ENCODE assay signal across 9 cellular contexts in genomic region chr13:44574466-44574855, GRCh38. TPM values are rescaled to one million over a fixed set of nuclear protein-coding genes. Genes with fewer than 3 reads are reported as not detected.
DNase-seq lines count a peak whose midpoint lies in the region; ATAC-seq lines count a peak whose summit lies in the region.
"Had no signal": no experiment of that assay in that cellular context is flagged by ENCODE, and none has a peak within 500 bp of the region (broad histone marks: within the 10 kb centered on the region; RNA-seq: fewer than 3 reads in every experiment).

No MANE protein-coding gene starts in this region.

- H3K9me3 Mint-ChIP-seq in activated naive CD4-positive, alpha-beta T cell treated with anti-CD3 and anti-CD28 coated beads for 36 hours, result no peaks in the 10 kb centered on the region
- no peaks in the 10 kb centered on the region for H3K9me3 Mint-ChIP-seq in activated T-helper 17 cell treated with anti-CD3 and anti-CD28 coated beads, Interleukin-2, amount 50 U/mL, for 72 hours
- no peaks in the 10 kb centered on the region for H3K9me3 Mint-ChIP-seq in stimulated activated naive B cell treated with anti-CD40 and anti-IgM and Interleukin-4, amounts not matched to agents 10 μg/mL and 1 μg/mL and 100 μg/mL, for 72 hours

- H3K4me3 ChIP-seq in iPS-18c (ENCODE audit: insufficient read depth, low read depth, low read length) (peak overlapping the region; percentile 20), stomach smooth muscle (ENCODE audit: low read length in 2 of 2) (peak overlapping the region; percentile 85 to 88)

- H3K4me1 ChIP-seq in stomach smooth muscle (ENCODE audit: control insufficient read depth, insufficient read depth, low read length), result peaks cover 32% of the 10 kb centered on the region

- CTCF ChIA-PET in activated naive CD4-positive, alpha-beta T cell treated with anti-CD3 and anti-CD28 coated beads for 36 hours (lab: Charles Lee), result interaction anchor here (0.6 to 2.1 kb wide), 3 partner anchors 37 to 1059 kb away, joined by 3 to 5 read pairs (median 3); no protein-coding TSS in a partner anchor

- H3K27me3 ChIP-seq in stomach smooth muscle (ENCODE audit: control insufficient read depth in 1 of 2, insufficient read depth in 2 of 2, low read length in 2 of 2), result no peaks in the 10 kb centered on the region

- no peak for ATAC-seq in activated T-helper 17 cell treated with anti-CD3 and anti-CD28 coated beads, Interleukin-2, amount 50 U/mL, for 72 hours (replicated peaks)
- no peak for ATAC-seq in stimulated activated naive B cell treated with anti-CD40 and anti-IgM and Interleukin-4, amounts not matched to agents 10 μg/mL and 1 μg/mL and 100 μg/mL, for 72 hours (replicated peaks)
- no peak for ATAC-seq in HG03520 (IDR thresholded peaks at IDR 0.05; ENCODE audit: unreplicated experiment)

- DNase-seq in activated naive CD4-positive, alpha-beta T cell treated with Interleukin-2 at 50 U/mL for 16 hours, result peak; percentile 10
- no peak for DNase-seq in activated naive CD4-positive, alpha-beta T cell treated with anti-CD3 and anti-CD28 coated beads for 36 hours
- no peak for DNase-seq in stimulated activated naive B cell treated with anti-CD40 and anti-IgM and Interleukin-4, amounts not matched to agents 10 μg/mL and 1 μg/mL and 100 μg/mL, for 72 hours
- DNase-seq in NOMO-1 treated with dmso at 0.1 percent for 144 hours (lab: John Stamatoyannopoulos, UW; ENCODE audit: unreplicated experiment), result no peak

- H3K36me3 Mint-ChIP-seq in activated naive CD4-positive, alpha-beta T cell treated with anti-CD3 and anti-CD28 coated beads for 36 hours (ENCODE audit: low read depth), result peaks cover 2% of the 10 kb centered on the region
- H3K36me3 Mint-ChIP-seq in activated T-helper 17 cell treated with anti-CD3 and anti-CD28 coated beads, Interleukin-2, amount 50 U/mL, for 72 hours (ENCODE audit: low read depth), result peaks cover 10% of the 10 kb centered on the region
- peaks cover 14 to 30% of the 10 kb centered on the region in 2 donors for H3K36me3 Mint-ChIP-seq in stimulated activated naive B cell treated with anti-CD40 and anti-IgM and Interleukin-4, amounts not matched to agents 10 μg/mL and 1 μg/mL and 100 μg/mL, for 72 hours

- peak overlapping the region in 1 of 2 donors; percentile 13 for H3K9ac ChIP-seq in stomach smooth muscle (ENCODE audit: low read length in 2 of 2)

- H3K36me3 ChIP-seq in stomach smooth muscle (ENCODE audit: control insufficient read depth in 2 of 2, insufficient read depth in 2 of 2, low read length in 2 of 2), result peaks cover 0 to 3% of the 10 kb centered on the region in 2 donors

- H3K4me3 Mint-ChIP-seq in activated naive CD4-positive, alpha-beta T cell treated with anti-CD3 and anti-CD28 coated beads for 36 hours, result no peak overlapping the region
- peak overlapping the region; percentile 90 for H3K4me3 Mint-ChIP-seq in activated T-helper 17 cell treated with anti-CD3 and anti-CD28 coated beads, Interleukin-2, amount 50 U/mL, for 72 hours
- H3K4me3 Mint-ChIP-seq in stimulated activated naive B cell treated with anti-CD40 and anti-IgM and Interleukin-4, amounts not matched to agents 10 μg/mL and 1 μg/mL and 100 μg/mL, for 72 hours, result no peak overlapping the region

- H3K27me3 Mint-ChIP-seq in activated naive CD4-positive, alpha-beta T cell treated with anti-CD3 and anti-CD28 coated beads for 36 hours (ENCODE audit: low read depth), result peaks cover 2% of the 10 kb centered on the region
- no peaks in the 10 kb centered on the region for H3K27me3 Mint-ChIP-seq in activated T-helper 17 cell treated with anti-CD3 and anti-CD28 coated beads, Interleukin-2, amount 50 U/mL, for 72 hours
- H3K27me3 Mint-ChIP-seq in stimulated activated naive B cell treated with anti-CD40 and anti-IgM and Interleukin-4, amounts not matched to agents 10 μg/mL and 1 μg/mL and 100 μg/mL, for 72 hours, result peaks cover 9 to 10% of the 10 kb centered on the region in 2 donors

- no peaks in the 10 kb centered on the region for H3K9me3 ChIP-seq in iPS-18c (ENCODE audit: control insufficient read depth, insufficient read depth, low read length)
- H3K9me3 ChIP-seq in stomach smooth muscle (ENCODE audit: control insufficient read depth in 2 of 2, low read length in 2 of 2), result no peaks in the 10 kb centered on the region
- H3K9me3 ChIP-seq: HAP-1 had no signal

- no peak overlapping the region for H3K27ac ChIP-seq in stomach smooth muscle (ENCODE audit: low read length)

- intact Hi-C loops in activated naive CD4-positive, alpha-beta T cell treated with anti-CD3 and anti-CD28 coated beads for 36 hours (cut with micrococcal nuclease), result no loop called here

- H3K27ac Mint-ChIP-seq in activated naive CD4-positive, alpha-beta T cell treated with anti-CD3 and anti-CD28 coated beads for 36 hours, result no peak overlapping the region
- no peak overlapping the region for H3K27ac Mint-ChIP-seq in activated T-helper 17 cell treated with anti-CD3 and anti-CD28 coated beads, Interleukin-2, amount 50 U/mL, for 72 hours
- H3K27ac Mint-ChIP-seq in stimulated activated naive B cell treated with anti-CD40 and anti-IgM and Interleukin-4, amounts not matched to agents 10 μg/mL and 1 μg/mL and 100 μg/mL, for 72 hours, result no peak overlapping the region

- H3K4me1 Mint-ChIP-seq in activated naive CD4-positive, alpha-beta T cell treated with anti-CD3 and anti-CD28 coated beads for 36 hours (ENCODE audit: low read depth), result peaks cover 45% of the 10 kb centered on the region
- H3K4me1 Mint-ChIP-seq in activated T-helper 17 cell treated with anti-CD3 and anti-CD28 coated beads, Interleukin-2, amount 50 U/mL, for 72 hours, result peaks cover 29% of the 10 kb centered on the region
- H3K4me1 Mint-ChIP-seq in stimulated activated naive B cell treated with anti-CD40 and anti-IgM and Interleukin-4, amounts not matched to agents 10 μg/mL and 1 μg/mL and 100 μg/mL, for 72 hours, result peaks cover 20 to 37% of the 10 kb centered on the region in 2 donors

RNA-seq across cellular contexts. Expression of gene TSC22D1, which starts 1.7 kb away (rescaled TPM):
- total RNA-seq in activated naive CD4-positive, alpha-beta T cell treated with anti-CD3 and anti-CD28 coated beads for 36 hours, result 1 to 10 TPM; 8.8 to 9.7 TPM
- 1 to 10 TPM; 4.1 to 6.8 TPM for total RNA-seq in activated T-helper 17 cell treated with anti-CD3 and anti-CD28 coated beads, Interleukin-2, amount 50 U/mL, for 72 hours
